24 cellular contexts compared by ENCODE assay signal in the genomic region with DNA sequence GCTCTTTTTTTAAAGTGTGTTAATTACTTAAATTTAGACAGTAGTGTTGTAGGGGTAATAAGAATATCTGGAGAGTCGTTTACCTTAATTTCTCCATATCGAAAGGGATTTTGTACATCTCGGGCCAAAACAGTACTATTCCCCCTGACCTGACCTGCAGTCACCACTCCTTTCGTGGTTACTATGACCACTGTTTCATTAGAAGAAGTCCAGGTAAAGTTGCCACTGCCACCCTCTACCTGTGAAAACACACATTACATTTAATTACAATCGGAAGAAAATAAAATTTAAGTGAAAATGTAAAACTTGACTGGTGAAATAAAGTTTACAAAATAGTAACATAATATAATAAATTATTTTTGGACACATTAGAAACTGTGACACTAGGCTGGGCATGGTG. TPM values are rescaled to one million over a fixed set of nuclear protein-coding genes. Genes with fewer than 3 reads are reported as not detected.
"Had no signal": no experiment of that assay in that cellular context is flagged by ENCODE, and none has a peak within 500 bp of the region (broad histone marks: within the 10 kb centered on the region; RNA-seq: fewer than 3 reads in every experiment).

No MANE protein-coding gene starts in this region.

- H3K27me3 ChIP-seq: gastrocnemius medialis, heart left ventricle, neutrophil, stomach, testis, upper lobe of left lung had no signal

- ATAC-seq: gastrocnemius medialis; heart left ventricle; left lobe of liver; mucosa of descending colon; naive thymus-derived CD8-positive, alpha-beta T cell had no signal

- H3K36me3 ChIP-seq: gastrocnemius medialis, heart left ventricle, neutrophil, stomach, upper lobe of left lung had no signal

- H3K9me3 ChIP-seq: gastrocnemius medialis, heart left ventricle, mucosa of descending colon, neutrophil, stomach, testis, upper lobe of left lung had no signal

- DNase-seq: activated CD4-positive, alpha-beta memory T cell treated with anti-CD3 and anti-CD28 coated beads for 36 hours; activated CD4-positive, alpha-beta T cell treated with anti-CD3 and anti-CD28 coated beads for 1 hour; activated gamma-delta T cell treated with Interleukin-2 at 50 U/mL for 16 hours; activated naive CD8-positive, alpha-beta T cell treated with anti-CD3 and anti-CD28 coated beads for 36 hours; activated T-cell treated with anti-CD3 and anti-CD28 coated beads, Interleukin-2, amount 50 U/mL, for 48 hours; amygdala; cortex of kidney; effector CD8-positive, alpha-beta T cell; gastrocnemius medialis; heart left ventricle; islet precursor cell; mammary epithelial cell; mucosa of descending colon; naive thymus-derived CD8-positive, alpha-beta T cell; retina; stimulated activated CD4-positive, alpha-beta T cell treated with anti-CD3 and anti-CD28 coated beads, Interleukin-12 subunit alpha, Interleukin-12 subunit beta, amount 100 ng/mL, for 4 hours; stimulated activated CD4-positive, alpha-beta T cell treated with anti-CD3 and anti-CD28 coated beads, Interleukin-2, amount 100 ng/mL, for 24 hours; stomach; T-helper 9 cell; testis; upper lobe of left lung had no signal

- H3K27ac ChIP-seq: epithelial cell of prostate, gastrocnemius medialis, heart left ventricle, neutrophil, stomach, testis, upper lobe of left lung had no signal

- H3K4me3 ChIP-seq: gastrocnemius medialis, heart left ventricle, mucosa of descending colon, stomach, testis, upper lobe of left lung had no signal

- H3K4me1 ChIP-seq: gastrocnemius medialis, stomach, testis, upper lobe of left lung had no signal

RNA-seq across cellular contexts. Expression of gene NUP210L, which starts 37.2 kb away (rescaled TPM):
- polyA plus RNA-seq: heart left ventricle, mammary epithelial cell, stomach had no signal
